10 cellular contexts compared by ENCODE assay signal in the genomic region with DNA sequence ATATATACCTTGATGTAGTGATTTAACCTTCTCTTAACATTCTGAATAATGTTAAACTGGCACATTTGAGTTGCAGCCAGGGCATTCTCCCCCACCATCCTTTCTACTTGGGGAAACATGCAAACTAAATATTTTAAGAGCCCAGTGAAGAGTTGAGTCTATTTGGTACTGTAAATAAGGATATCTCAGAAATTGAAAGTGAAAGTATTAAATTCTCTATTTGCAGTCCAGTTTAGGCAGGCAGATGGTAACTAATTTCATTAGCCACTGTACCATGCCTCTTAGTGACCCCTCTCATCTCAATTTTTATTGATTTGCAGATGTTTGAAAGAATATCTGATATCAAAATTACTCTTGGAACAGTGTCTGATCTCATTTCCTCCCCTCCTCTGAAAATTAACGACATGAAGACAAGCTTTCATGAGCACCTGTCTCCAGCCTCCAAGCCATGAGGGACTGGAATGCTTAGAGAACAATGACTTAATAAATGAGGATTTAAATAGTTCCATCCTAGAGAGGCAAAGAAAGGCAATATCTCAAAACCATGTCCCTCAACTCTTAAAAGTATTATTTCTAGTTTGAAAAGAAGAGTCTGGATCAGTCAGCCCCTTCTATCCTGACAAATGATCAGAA.
DNase-seq lines count a peak whose midpoint lies in the region; ATAC-seq, FAIRE-seq and TF ChIP-seq lines count a peak whose summit lies in the region.
"Had no signal": no experiment of that assay in that cellular context is flagged by ENCODE, and none has a peak within 500 bp of the region (broad histone marks: within the 10 kb centered on the region; RNA-seq: fewer than 3 reads in every experiment).

No MANE protein-coding gene starts in this region.

- H3K9me3 ChIP-seq in endothelial cell of umbilical vein (replicated peaks; ENCODE audit: control insufficient read depth, insufficient read depth, low read length) (no peaks in the 10 kb centered on the region), thoracic aorta (no peaks in the 10 kb centered on the region)

- H3K4me2 ChIP-seq in endothelial cell of umbilical vein (ENCODE audit: insufficient read depth, low read length): peak overlapping the region; percentile 60
- H3K4me2 ChIP-seq: hepatocyte had no signal

- CTCF ChIA-PET in endothelial cell of umbilical vein (lab: Charles Lee): no interaction called here

- no peak overlapping the region for H3K4me3 ChIP-seq in endothelial cell of umbilical vein (replicated peaks in 1 of 3; ENCODE audit: insufficient read depth in 1 of 3, low read depth in 1 of 3, low read length in 3 of 3)
- H3K4me3 ChIP-seq in thoracic aorta: peak overlapping the region; percentile 43
- H3K4me3 ChIP-seq: hepatocyte had no signal

- TF ChIP-seq CTCF in endothelial cell of umbilical vein (IDR thresholded peaks at IDR 0.05; ENCODE audit: extremely low read depth in 1 of 2, insufficient read depth in 1 of 2, low read depth in 1 of 2, low read length in 2 of 2) (no peak), thoracic aorta (IDR thresholded peaks at IDR 0.05) (no peak)

- no peak for FAIRE-seq in endothelial cell of umbilical vein (lab: Jason Lieb, UNC)
- FAIRE-seq: colon had no signal

- H3K9me1 ChIP-seq in endothelial cell of umbilical vein (replicated peaks; ENCODE audit: control insufficient read depth, extremely low read depth, insufficient read depth, low read length): no peaks in the 10 kb centered on the region

- no peak for ATAC-seq in activated T-cell treated with anti-CD3 and anti-CD28 coated beads, Interleukin-2, amount 50 U/mL, for 4 hours
- no peak for ATAC-seq in thoracic aorta (ENCODE audit: insufficient number of reproducible peaks, low FRiP score, low read depth)
- no peak for ATAC-seq in GM19351 (IDR thresholded peaks at IDR 0.05; ENCODE audit: unreplicated experiment)
- ATAC-seq in GM21381 (IDR thresholded peaks at IDR 0.05; ENCODE audit: unreplicated experiment): no peak

- H3K36me3 ChIP-seq in endothelial cell of umbilical vein (ENCODE audit: control insufficient read depth in 2 of 2, extremely low read depth in 1 of 2, insufficient read depth in 2 of 2, low read length in 2 of 2) (no peaks in the 10 kb centered on the region), thoracic aorta (no peaks in the 10 kb centered on the region)

- H3K4me3 Mint-ChIP-seq in activated T-cell treated with anti-CD3 and anti-CD28 coated beads, Interleukin-2, amount 50 U/mL, for 4 hours: peak overlapping the region; percentile 19

- no peak overlapping the region for H3K27ac ChIP-seq in endothelial cell of umbilical vein (ENCODE audit: insufficient read depth, low read depth, low read length)
- H3K27ac ChIP-seq in thoracic aorta: no peak overlapping the region
- H3K27ac ChIP-seq: hepatocyte had no signal

- H3K4me1 ChIP-seq in endothelial cell of umbilical vein (ENCODE audit: control insufficient read depth, extremely low read depth, insufficient read depth, low read length) (peaks cover 25% of the 10 kb centered on the region), thoracic aorta (ENCODE audit: control insufficient read depth in 1 of 2, low read depth in 2 of 2) (peaks cover 0 to 4% of the 10 kb centered on the region in 2 donors)

- H3K4me1 Mint-ChIP-seq in activated T-cell treated with anti-CD3 and anti-CD28 coated beads, Interleukin-2, amount 50 U/mL, for 4 hours (ENCODE audit: low read depth): peaks cover 18% of the 10 kb centered on the region

- dilution Hi-C loops in endothelial cell of umbilical vein (cut with MboI; ENCODE audit: extremely low pct_ligation_motif_present, low sequenced_read_pairs): loop anchor here (10.0 kb wide), 1 partner anchor 116 kb away; no protein-coding TSS in a partner anchor

- no peak for TF ChIP-seq POLR2A in endothelial cell of umbilical vein (IDR thresholded peaks at IDR 0.05; ENCODE audit: low read depth, low read length)

- no peaks in the 10 kb centered on the region for H4K20me1 ChIP-seq in endothelial cell of umbilical vein (replicated peaks; ENCODE audit: control insufficient read depth, extremely low read depth, insufficient read depth, low read length)

- H3K9me3 Mint-ChIP-seq in activated T-cell treated with anti-CD3 and anti-CD28 coated beads, Interleukin-2, amount 50 U/mL, for 4 hours: no peaks in the 10 kb centered on the region

- BruUV-seq in endothelial cell of umbilical vein (replicated peaks; lab: Mats Ljungman, UMichigan): no TSS peak

- H3K79me2 ChIP-seq in endothelial cell of umbilical vein (ENCODE audit: control insufficient read depth, insufficient read depth, low read length): no peaks in the 10 kb centered on the region
- H3K79me2 ChIP-seq: hepatocyte had no signal

- H3K36me3 Mint-ChIP-seq in activated T-cell treated with anti-CD3 and anti-CD28 coated beads, Interleukin-2, amount 50 U/mL, for 4 hours (ENCODE audit: insufficient read depth): no peaks in the 10 kb centered on the region

- H3K27me3 Mint-ChIP-seq in activated T-cell treated with anti-CD3 and anti-CD28 coated beads, Interleukin-2, amount 50 U/mL, for 4 hours (ENCODE audit: low read depth): no peaks in the 10 kb centered on the region

- POLR2A ChIA-PET in endothelial cell of umbilical vein (lab: Charles Lee): no interaction called here

- H3K27me3 ChIP-seq in endothelial cell of umbilical vein (ENCODE audit: control insufficient read depth in 2 of 2, insufficient read depth in 2 of 2, low read length in 2 of 2) (no peaks in the 10 kb centered on the region), thoracic aorta (replicated peaks; ENCODE audit: insufficient read depth) (no peaks in the 10 kb centered on the region)
- H3K27me3 ChIP-seq: hepatocyte had no signal

- intact Hi-C loops in endothelial cell of umbilical vein (cut with micrococcal nuclease): no loop called here

- no peak overlapping the region for H3K9ac ChIP-seq in endothelial cell of umbilical vein (replicated peaks; ENCODE audit: extremely low read depth, insufficient read depth, low read length)

- DNase-seq in activated T-cell treated with anti-CD3 and anti-CD28 coated beads, Interleukin-2, amount 50 U/mL, for 4 hours: no peak
- no peak for DNase-seq in activated T-cell treated with anti-CD3 and anti-CD28 coated beads, Interleukin-2, amount 50 U/mL, for 1 hour
- DNase-seq in NCI-H774 (lab: John Stamatoyannopoulos, UW): peak; percentile 22
- peak; percentile 26 for DNase-seq in endothelial cell of umbilical vein (ENCODE audit: low read depth, low spot score)
- no peak for DNase-seq in thoracic aorta (ENCODE audit: low spot score)
- no peak for DNase-seq in DMS114 treated with DMSO at 0.1 percent for 48 hours (lab: John Stamatoyannopoulos, UW; ENCODE audit: unreplicated experiment)

- peak overlapping the region; percentile 74 for H2AFZ ChIP-seq in endothelial cell of umbilical vein (ENCODE audit: low read depth, low read length)
- H2AFZ ChIP-seq: hepatocyte had no signal

TF ChIP-seq in endothelial cell of umbilical vein, 7 proteins besides CTCF, POLR2A, EP300 and RAD21:
- TF ChIP-seq GATA2 (IDR thresholded peaks at IDR 0.05; ENCODE audit: insufficient read depth, insufficient read length, low read depth, low read length) (no peak), EZH2 (IDR thresholded peaks at IDR 0.05; ENCODE audit: borderline replicate concordance, low read depth, low read length, severe bottlenecking) (no peak), POLR2AphosphoS5 (IDR thresholded peaks at IDR 0.05; ENCODE audit: insufficient read depth, low read depth, low read length) (no peak)

Comparison
In these comparisons a context has a peak if more than half of its experiments do, and no peak if none do; other contexts are left out.
1. DNase-seq: peak in NCI-H774 (single experiment) and endothelial cell of umbilical vein (single experiment); none in activated T-cell treated with anti-CD3 and anti-CD28 coated beads, Interleukin-2, amount 50 U/mL, for 4 hours (single experiment), activated T-cell treated with anti-CD3 and anti-CD28 coated beads, Interleukin-2, amount 50 U/mL, for 1 hour (single experiment), thoracic aorta (single experiment) and DMS114 treated with DMSO at 0.1 percent for 48 hours (single experiment).